ENCODE assay signal across 1 cellular context in the genomic region with DNA sequence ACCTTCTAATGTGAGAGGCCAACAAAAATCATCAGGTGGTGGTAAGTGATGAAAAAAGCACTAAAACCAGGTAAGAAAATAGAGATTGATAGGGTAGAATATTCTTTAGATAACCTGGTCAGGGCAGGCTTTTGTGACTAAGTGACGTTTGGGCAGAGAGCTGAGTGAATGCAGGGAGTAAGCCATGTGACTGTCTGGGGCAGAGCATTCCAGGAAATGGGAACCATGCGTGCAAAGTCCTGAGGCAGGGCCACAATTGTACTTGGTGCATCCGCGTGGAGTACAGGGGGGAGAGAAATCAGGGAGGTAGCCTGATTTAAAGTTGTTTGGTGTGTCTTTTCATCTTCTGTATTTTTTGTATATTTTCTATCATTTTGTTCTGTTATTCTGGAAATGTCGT.
TF ChIP-seq lines count a peak whose summit lies in the region.

No MANE protein-coding gene starts in this region.

TF ChIP-seq in HepG2, 621 proteins besides CTCF, POLR2A, EP300 and RAD21 (continued from another document):
- TF ChIP-seq ZMYM4 (CRISPR knock-in tag; IDR thresholded peaks at IDR 0.05) (no peak), ZNF674 (CRISPR knock-in tag; IDR thresholded peaks at IDR 0.05; ENCODE audit: low read depth) (no peak), ZNF644 (CRISPR knock-in tag; IDR thresholded peaks at IDR 0.05; ENCODE audit: low read depth) (no peak), ZSCAN12 (CRISPR knock-in tag; IDR thresholded peaks at IDR 0.05) (no peak), ARNTL (CRISPR knock-in tag; IDR thresholded peaks at IDR 0.05) (no peak), ZNF12 (CRISPR knock-in tag; IDR thresholded peaks at IDR 0.05) (no peak), TEAD3 (CRISPR knock-in tag; optimal IDR thresholded peaks at IDR 0.05; ENCODE audit: borderline replicate concordance) (no peak), ZNF569 (CRISPR knock-in tag; IDR thresholded peaks at IDR 0.05; ENCODE audit: borderline replicate concordance) (no peak), SIN3A (IDR thresholded peaks at IDR 0.05; ENCODE audit: borderline replicate concordance, low read depth, low read length) (no peak)
- TF ChIP-seq, protein P1, sequence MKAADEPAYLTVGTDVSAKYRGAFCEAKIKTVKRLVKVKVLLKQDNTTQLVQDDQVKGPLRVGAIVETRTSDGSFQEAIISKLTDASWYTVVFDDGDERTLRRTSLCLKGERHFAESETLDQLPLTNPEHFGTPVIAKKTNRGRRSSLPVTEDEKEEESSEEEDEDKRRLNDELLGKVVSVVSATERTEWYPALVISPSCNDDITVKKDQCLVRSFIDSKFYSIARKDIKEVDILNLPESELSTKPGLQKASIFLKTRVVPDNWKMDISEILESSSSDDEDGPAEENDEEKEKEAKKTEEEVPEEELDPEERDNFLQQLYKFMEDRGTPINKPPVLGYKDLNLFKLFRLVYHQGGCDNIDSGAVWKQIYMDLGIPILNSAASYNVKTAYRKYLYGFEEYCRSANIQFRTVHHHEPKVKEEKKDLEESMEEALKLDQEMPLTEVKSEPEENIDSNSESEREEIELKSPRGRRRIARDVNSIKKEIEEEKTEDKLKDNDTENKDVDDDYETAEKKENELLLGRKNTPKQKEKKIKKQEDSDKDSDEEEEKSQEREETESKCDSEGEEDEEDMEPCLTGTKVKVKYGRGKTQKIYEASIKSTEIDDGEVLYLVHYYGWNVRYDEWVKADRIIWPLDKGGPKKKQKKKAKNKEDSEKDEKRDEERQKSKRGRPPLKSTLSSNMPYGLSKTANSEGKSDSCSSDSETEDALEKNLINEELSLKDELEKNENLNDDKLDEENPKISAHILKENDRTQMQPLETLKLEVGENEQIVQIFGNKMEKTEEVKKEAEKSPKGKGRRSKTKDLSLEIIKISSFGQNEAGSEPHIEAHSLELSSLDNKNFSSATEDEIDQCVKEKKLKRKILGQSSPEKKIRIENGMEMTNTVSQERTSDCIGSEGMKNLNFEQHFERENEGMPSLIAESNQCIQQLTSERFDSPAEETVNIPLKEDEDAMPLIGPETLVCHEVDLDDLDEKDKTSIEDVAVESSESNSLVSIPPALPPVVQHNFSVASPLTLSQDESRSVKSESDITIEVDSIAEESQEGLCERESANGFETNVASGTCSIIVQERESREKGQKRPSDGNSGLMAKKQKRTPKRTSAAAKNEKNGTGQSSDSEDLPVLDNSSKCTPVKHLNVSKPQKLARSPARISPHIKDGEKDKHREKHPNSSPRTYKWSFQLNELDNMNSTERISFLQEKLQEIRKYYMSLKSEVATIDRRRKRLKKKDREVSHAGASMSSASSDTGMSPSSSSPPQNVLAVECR (CRISPR knock-in tag; IDR thresholded peaks at IDR 0.05; ENCODE audit: borderline replicate concordance) = no peak
- TF ChIP-seq, protein P2, sequence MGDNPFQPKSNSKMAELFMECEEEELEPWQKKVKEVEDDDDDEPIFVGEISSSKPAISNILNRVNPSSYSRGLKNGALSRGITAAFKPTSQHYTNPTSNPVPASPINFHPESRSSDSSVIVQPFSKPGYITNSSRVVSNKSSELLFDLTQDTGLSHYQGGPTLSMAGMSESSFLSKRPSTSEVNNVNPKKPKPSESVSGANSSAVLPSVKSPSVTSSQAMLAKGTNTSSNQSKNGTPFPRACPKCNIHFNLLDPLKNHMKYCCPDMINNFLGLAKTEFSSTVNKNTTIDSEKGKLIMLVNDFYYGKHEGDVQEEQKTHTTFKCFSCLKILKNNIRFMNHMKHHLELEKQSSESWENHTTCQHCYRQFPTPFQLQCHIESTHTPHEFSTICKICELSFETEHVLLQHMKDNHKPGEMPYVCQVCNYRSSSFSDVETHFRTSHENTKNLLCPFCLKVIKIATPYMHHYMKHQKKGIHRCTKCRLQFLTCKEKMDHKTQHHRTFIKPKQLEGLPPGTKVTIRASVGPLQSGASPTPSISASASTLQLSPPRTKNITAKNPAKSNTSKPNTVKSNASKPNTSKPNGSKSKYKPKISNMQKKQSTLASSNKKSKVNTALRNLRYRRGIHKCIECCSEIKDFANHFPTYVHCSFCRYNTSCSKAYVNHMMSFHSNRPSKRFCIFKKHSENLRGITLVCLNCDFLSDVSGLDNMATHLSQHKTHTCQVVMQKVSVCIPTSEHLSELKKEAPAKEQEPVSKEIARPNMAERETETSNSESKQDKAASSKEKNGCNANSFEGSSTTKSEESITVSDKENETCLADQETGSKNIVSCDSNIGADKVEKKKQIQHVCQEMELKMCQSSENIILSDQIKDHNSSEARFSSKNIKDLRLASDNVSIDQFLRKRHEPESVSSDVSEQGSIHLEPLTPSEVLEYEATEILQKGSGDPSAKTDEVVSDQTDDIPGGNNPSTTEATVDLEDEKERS (CRISPR knock-in tag; IDR thresholded peaks at IDR 0.05) = no peak
